8 cellular contexts compared by ENCODE assay signal in genomic region chr10:102504976-102505300, GRCh38. TPM values are rescaled to one million over a fixed set of nuclear protein-coding genes. Genes with fewer than 3 reads are reported as not detected.
DNase-seq lines count a peak whose midpoint lies in the region; TF ChIP-seq lines count a peak whose summit lies in the region.

No MANE protein-coding gene starts in this region.

- no peak for DNase-seq in activated naive CD4-positive, alpha-beta T cell treated with anti-CD3 and anti-CD28 coated beads, Interleukin-2, amount 10 ng/mL, durations not matched to agents 7 days and 5 days
- no peak for DNase-seq in activated naive CD4-positive, alpha-beta T cell treated with anti-CD3 and anti-CD28 coated beads, Interleukin-2, amount 50 U/mL, for 16 hours
- DNase-seq in breast epithelium (ENCODE audit: low spot score in 2 of 2), result no peak
- no peak for DNase-seq in GM10266 (ENCODE audit: extremely low spot score)
- DNase-seq in NCI-H2227 treated with DMSO at 0.1 percent for 48 hours (lab: John Stamatoyannopoulos, UW), result no peak
- no peak for DNase-seq in OCI-M1 (lab: John Stamatoyannopoulos, UW)

- H3K36me3 ChIP-seq in breast epithelium (no peaks in the 10 kb centered on the region), mesodermal cell (ENCODE audit: control insufficient read depth, insufficient read depth, low read length) (peaks cover 40% of the 10 kb centered on the region), urinary bladder (ENCODE audit: insufficient read depth) (no peaks in the 10 kb centered on the region)

- peaks cover 22% of the 10 kb centered on the region for H3K36me3 Mint-ChIP-seq in activated naive CD4-positive, alpha-beta T cell treated with anti-CD3 and anti-CD28 coated beads, Interleukin-2, amount 10 ng/mL, durations not matched to agents 7 days and 5 days

- CTCF ChIA-PET in activated naive CD4-positive, alpha-beta T cell treated with anti-CD3 and anti-CD28 coated beads, Interleukin-2, amount 10 ng/mL, durations not matched to agents 7 days and 5 days (lab: Charles Lee), result interaction anchor here (1.0 to 5.3 kb wide), 10 partner anchors 13 to 169 kb away, joined by 3 to 84 read pairs (median 4); no protein-coding TSS in a partner anchor

- no peaks in the 10 kb centered on the region for H3K27me3 Mint-ChIP-seq in activated naive CD4-positive, alpha-beta T cell treated with anti-CD3 and anti-CD28 coated beads, Interleukin-2, amount 10 ng/mL, durations not matched to agents 7 days and 5 days

- H3K27ac ChIP-seq in breast epithelium, result peak overlapping the region; percentile 82 to 90
- no peak overlapping the region for H3K27ac ChIP-seq in mesodermal cell (ENCODE audit: low read depth, low read length, severe bottlenecking)
- no peak overlapping the region for H3K27ac ChIP-seq in urinary bladder (ENCODE audit: low read depth)

- H3K4me1 Mint-ChIP-seq in activated naive CD4-positive, alpha-beta T cell treated with anti-CD3 and anti-CD28 coated beads, Interleukin-2, amount 10 ng/mL, durations not matched to agents 7 days and 5 days, result peaks cover 22% of the 10 kb centered on the region

- H3K9me3 ChIP-seq in breast epithelium (no peaks in the 10 kb centered on the region), mesodermal cell (ENCODE audit: control insufficient read depth, low read length) (no peaks in the 10 kb centered on the region)

- TF ChIP-seq CTCF in breast epithelium (IDR thresholded peaks at IDR 0.05), result no peak
- no peak for TF ChIP-seq CTCF in GM10266 (IDR thresholded peaks at IDR 0.05; ENCODE audit: control insufficient read depth, insufficient read depth, low read depth, missing control alignments)

- H3K4me3 ChIP-seq in breast epithelium (peak overlapping the region; percentile 98), mesodermal cell (ENCODE audit: extremely low read depth, insufficient read depth, low read length, poor library complexity, severe bottlenecking) (peak overlapping the region; percentile 82), urinary bladder (ENCODE audit: low read depth, low read length) (peak overlapping the region; percentile 96)

- H3K4me1 ChIP-seq in breast epithelium (peaks cover 3 to 24% of the 10 kb centered on the region in 2 donors), mesodermal cell (ENCODE audit: control insufficient read depth, insufficient read depth, low read length, poor library complexity, severe bottlenecking) (peaks cover 9% of the 10 kb centered on the region), urinary bladder (ENCODE audit: insufficient read depth) (peaks cover 2% of the 10 kb centered on the region)

- intact Hi-C loops in breast epithelium (cut with DNase I; ENCODE audit: low total_unique reads), result loop anchor here (1.0 kb wide), 1 partner anchor 80 kb away; no protein-coding TSS in a partner anchor

- no peak overlapping the region for H3K4me3 Mint-ChIP-seq in activated naive CD4-positive, alpha-beta T cell treated with anti-CD3 and anti-CD28 coated beads, Interleukin-2, amount 10 ng/mL, durations not matched to agents 7 days and 5 days

- no peaks in the 10 kb centered on the region for H3K27me3 ChIP-seq in breast epithelium

- 13 to 33% methylated on average over 3 to 4 of the region's 5 CpGs for WGBS in mesodermal cell (ENCODE audit: insufficient coverage in 2 of 2), 2 experiments
- WGBS in urinary bladder, result 8% methylated on average over 5 of the region's 5 CpGs

- TF ChIP-seq POLR2A in breast epithelium (IDR thresholded peaks at IDR 0.05), result no peak

- H3K9me3 Mint-ChIP-seq in activated naive CD4-positive, alpha-beta T cell treated with anti-CD3 and anti-CD28 coated beads, Interleukin-2, amount 10 ng/mL, durations not matched to agents 7 days and 5 days, result no peaks in the 10 kb centered on the region

- H3K27ac Mint-ChIP-seq in activated naive CD4-positive, alpha-beta T cell treated with anti-CD3 and anti-CD28 coated beads, Interleukin-2, amount 10 ng/mL, durations not matched to agents 7 days and 5 days, result peak overlapping the region; percentile 87

RNA-seq across cellular contexts. Expression of gene SUFU, which starts 1.2 kb away (rescaled TPM):
- 1 to 10 TPM; 6.2 to 9.1 (median 8.6) TPM for total RNA-seq in breast epithelium
- polyA plus RNA-seq in mesodermal cell (2013, experiment 1 of 2), result 32.1 TPM
- 24.5 TPM for polyA plus RNA-seq in mesodermal cell (2013, experiment 2 of 2)
- total RNA-seq in urinary bladder, result 8.1 TPM
- 11.2 TPM for polyA plus RNA-seq in urinary bladder

RNA-seq across cellular contexts. Expression of gene ACTR1A, which starts 2.4 kb away (rescaled TPM):
- total RNA-seq in breast epithelium (100 to 1,000 TPM in 1 of 3 donors, 10 to 100 TPM in 2; 84.9 to 110 (median 92.5) TPM), urinary bladder (64.7 TPM)
- 142 TPM for polyA plus RNA-seq in mesodermal cell (2013, experiment 1 of 2)
- polyA plus RNA-seq in mesodermal cell (2013, experiment 2 of 2), result 122 TPM
- polyA plus RNA-seq in urinary bladder, result 111 TPM

RNA-seq across cellular contexts. Expression of gene C10orf95, which starts 53.6 kb away (rescaled TPM):
- total RNA-seq in breast epithelium, result under 1 TPM in 2 of 3 donors, not detected in 1; 0.33 to 0.59 TPM
- polyA plus RNA-seq in mesodermal cell (2013, experiment 1 of 2), result not detected
- not detected for polyA plus RNA-seq in mesodermal cell (2013, experiment 2 of 2)
- total RNA-seq in urinary bladder, result not detected
- polyA plus RNA-seq in urinary bladder, result 0.11 TPM

Comparison
In these comparisons a context has a peak if more than half of its experiments do, and no peak if none do; other contexts are left out.
1. H3K27ac ChIP-seq: peak in breast epithelium (2 of 2); none in mesodermal cell (single experiment) and urinary bladder (single experiment).
2. Peak in every context shown above with its lines, with median percentiles within 50 percentile points of each other: H3K4me3 ChIP-seq.